Comparison of ENCODE assay signal across 9 cellular contexts in genomic region chr4:8537041-8537461, GRCh38. TPM values are rescaled to one million over a fixed set of nuclear protein-coding genes. Genes with fewer than 3 reads are reported as not detected.
A peak's percentile ranks its signal among the peaks of the same experiment; 100 is the strongest.
DNase-seq lines count a peak whose midpoint lies in the region; ATAC-seq and TF ChIP-seq lines count a peak whose summit lies in the region.
"Had no signal": no experiment of that assay in that cellular context is flagged by ENCODE, and none has a peak within 500 bp of the region (broad histone marks: within the 10 kb centered on the region; RNA-seq: fewer than 3 reads in every experiment).

No MANE protein-coding gene starts in this region.

- ATAC-seq in lung (ENCODE audit: insufficient read depth, low FRiP score) = peak; percentile 61
- ATAC-seq in GM21737 (IDR thresholded peaks at IDR 0.05; ENCODE audit: unreplicated experiment) = no peak
- ATAC-seq in activated naive CD8-positive, alpha-beta T cell treated with anti-CD3 and anti-CD28 coated beads, Interleukin-2, amount 50 U/mL, for 24 hours = no peak

- WGBS in lung, 2 donors = 13 to 31% methylated on average over 9 of the region's 9 CpGs

- H3K4me1 Mint-ChIP-seq in activated naive CD8-positive, alpha-beta T cell treated with anti-CD3 and anti-CD28 coated beads, Interleukin-2, amount 50 U/mL, for 24 hours = peaks cover 2% of the 10 kb centered on the region
- H3K4me1 Mint-ChIP-seq: central memory CD8-positive, alpha-beta T cell had no signal

- H3K27me3 ChIP-seq in lung (ENCODE audit: control insufficient read depth, insufficient read depth) = no peaks in the 10 kb centered on the region

- H3K36me3 Mint-ChIP-seq in activated naive CD8-positive, alpha-beta T cell treated with anti-CD3 and anti-CD28 coated beads, Interleukin-2, amount 50 U/mL, for 24 hours (ENCODE audit: low read depth) = peaks cover 1% of the 10 kb centered on the region

- in situ Hi-C loops in astrocyte of the cerebellum (cut with HindIII; ENCODE audit: low sequenced_read_pairs) = no loop called here

- H3K4me1 ChIP-seq in lung (ENCODE audit: control insufficient read depth in 2 of 2, insufficient read depth in 2 of 2, low read length in 2 of 2) = peaks cover 0 to 26% of the 10 kb centered on the region in 2 donors

- no peak for TF ChIP-seq CTCF in astrocyte of the cerebellum (IDR thresholded peaks at IDR 0.05; ENCODE audit: low read depth, low read length, missing control alignments)
- TF ChIP-seq CTCF in lung (IDR thresholded peaks at IDR 0.05; ENCODE audit: control extremely low read depth, extremely low read depth) = no peak

- peaks cover 2% of the 10 kb centered on the region for H3K27me3 Mint-ChIP-seq in activated naive CD8-positive, alpha-beta T cell treated with anti-CD3 and anti-CD28 coated beads, Interleukin-2, amount 50 U/mL, for 24 hours

- no peaks in the 10 kb centered on the region for H3K36me3 ChIP-seq in lung (ENCODE audit: control insufficient read depth in 2 of 2, insufficient read depth in 2 of 2, low read length in 2 of 2)

- no peak overlapping the region for H3K4me3 Mint-ChIP-seq in activated naive CD8-positive, alpha-beta T cell treated with anti-CD3 and anti-CD28 coated beads, Interleukin-2, amount 50 U/mL, for 24 hours
- H3K4me3 Mint-ChIP-seq: central memory CD8-positive, alpha-beta T cell had no signal

- H3K27ac ChIP-seq in lung (ENCODE audit: low read depth in 1 of 2, low read length in 1 of 2) = peak overlapping the region in 1 of 2 donors; percentile 73

- no peak overlapping the region for H3K27ac Mint-ChIP-seq in activated naive CD8-positive, alpha-beta T cell treated with anti-CD3 and anti-CD28 coated beads, Interleukin-2, amount 50 U/mL, for 24 hours

- DNase-seq in DMS153 treated with DMSO at 0.1 percent for 48 hours (lab: John Stamatoyannopoulos, UW; ENCODE audit: unreplicated experiment) (peak; percentile 0), HS-5 (ENCODE audit: low read depth) (peak; percentile 90), astrocyte of the cerebellum (ENCODE audit: low read depth) (peak; percentile 54), lung (ENCODE audit: low spot score) (peak; percentile 81), UCSD-AML1 (lab: John Stamatoyannopoulos, UW; ENCODE audit: unreplicated experiment) (no peak), nucleus accumbens (lab: John Stamatoyannopoulos, UW) (no peak)
- no peak for DNase-seq in activated naive CD8-positive, alpha-beta T cell treated with anti-CD3 and anti-CD28 coated beads, Interleukin-2, amount 50 U/mL, for 24 hours

- H3K9me3 ChIP-seq in lung (ENCODE audit: control insufficient read depth in 2 of 2, insufficient read depth in 1 of 2, low read length in 1 of 2) = no peaks in the 10 kb centered on the region

- no peak overlapping the region for H3K4me3 ChIP-seq in astrocyte of the cerebellum (ENCODE audit: low read depth, low read length)
- no peak overlapping the region for H3K4me3 ChIP-seq in lung

- peaks cover 8% of the 10 kb centered on the region for H3K9me3 Mint-ChIP-seq in activated naive CD8-positive, alpha-beta T cell treated with anti-CD3 and anti-CD28 coated beads, Interleukin-2, amount 50 U/mL, for 24 hours
- H3K9me3 Mint-ChIP-seq: central memory CD8-positive, alpha-beta T cell had no signal

RNA-seq across cellular contexts. Expression of gene GPR78, which starts 43.1 kb away (rescaled TPM):
- total RNA-seq in lung = under 1 TPM in 1 of 2 donors, not detected in 1; 0.28 TPM
- polyA plus RNA-seq in lung = under 1 TPM in 1 of 2 donors, not detected in 1; 0.05 TPM

RNA-seq across cellular contexts. Expression of gene CPZ, which starts 55.5 kb away (rescaled TPM):
- total RNA-seq in lung = 1 to 10 TPM; 2.0 to 5.5 TPM
- 1 to 10 TPM; 1.4 to 3.5 TPM for polyA plus RNA-seq in lung

Comparison
In these comparisons a context has a peak if more than half of its experiments do, and no peak if none do; other contexts are left out.
1. DNase-seq: peak in DMS153 treated with DMSO at 0.1 percent for 48 hours (single experiment), HS-5 (single experiment), astrocyte of the cerebellum (single experiment) and lung (single experiment); none in UCSD-AML1 (single experiment), nucleus accumbens (0 of 56) and activated naive CD8-positive, alpha-beta T cell treated with anti-CD3 and anti-CD28 coated beads, Interleukin-2, amount 50 U/mL, for 24 hours (single experiment).